Comparison of ENCODE assay signal across 8 cellular contexts in genomic region chr3:31533169-31533870, GRCh38. TPM values are rescaled to one million over a fixed set of nuclear protein-coding genes. Genes with fewer than 3 reads are reported as not detected.
A peak's percentile ranks its signal among the peaks of the same experiment; 100 is the strongest.
DNase-seq lines count a peak whose midpoint lies in the region; ATAC-seq and TF ChIP-seq lines count a peak whose summit lies in the region.

No MANE protein-coding gene starts in this region.

- no peak overlapping the region; the same call in 1 of the 2 replicates for H2AFZ ChIP-seq in OCI-LY7 (ENCODE audit: low read length)

- no peaks in the 10 kb centered on the region for H3K9me3 ChIP-seq in OCI-LY7 (ENCODE audit: low read length)
- no peaks in the 10 kb centered on the region for H3K9me3 ChIP-seq in gastroesophageal sphincter
- no peaks in the 10 kb centered on the region for H3K9me3 ChIP-seq in tibial nerve

- ATAC-seq in GM18498 (IDR thresholded peaks at IDR 0.05; ENCODE audit: unreplicated experiment) (peak; percentile 7), HG02759 (IDR thresholded peaks at IDR 0.05; ENCODE audit: unreplicated experiment) (peak; percentile 2), gastroesophageal sphincter (no peak), omental fat pad (ENCODE audit: low FRiP score) (peak; percentile 2), HG03565 (IDR thresholded peaks at IDR 0.05; ENCODE audit: unreplicated experiment) (no peak)

- CTCF ChIA-PET in OCI-LY7 (lab: Charles Lee; ENCODE audit: unreplicated experiment) = no interaction called here

- WGBS in gastroesophageal sphincter (ENCODE audit: low coverage in 1 of 2), 2 donors = 0% methylated on average over 1 to 12 of the region's 79 CpGs
- 0% methylated on average over 38 to 53 of the region's 79 CpGs for WGBS in tibial nerve, 2 donors

- TF ChIP-seq CTCF in OCI-LY7 (conservative IDR thresholded peaks at IDR 0.05; ENCODE audit: low read length) (peak; percentile 62), gastroesophageal sphincter (IDR thresholded peaks at IDR 0.05) (peak in 1 of 4 experiments; percentile 32), omental fat pad (IDR thresholded peaks at IDR 0.05) (no peak), tibial nerve (IDR thresholded peaks at IDR 0.05) (no peak)

- H3K27me3 ChIP-seq in gastroesophageal sphincter (no peaks in the 10 kb centered on the region), tibial nerve (no peaks in the 10 kb centered on the region)

- peak overlapping the region; percentile 92 for H3K27ac ChIP-seq in OCI-LY7 (ENCODE audit: low read depth, low read length, poor library complexity, severe bottlenecking)
- H3K27ac ChIP-seq in gastroesophageal sphincter = peak overlapping the region; percentile 80 to 99 (median 98)
- peak overlapping the region; percentile 89 to 99 (median 98) for H3K27ac ChIP-seq in tibial nerve

- H3K36me3 ChIP-seq in OCI-LY7 (ENCODE audit: insufficient read depth, low read length) = peaks cover 39% of the 10 kb centered on the region
- no peaks in the 10 kb centered on the region for H3K36me3 ChIP-seq in gastroesophageal sphincter
- no peaks in the 10 kb centered on the region for H3K36me3 ChIP-seq in tibial nerve

- intact Hi-C loops in OCI-LY7 (cut with micrococcal nuclease; ENCODE audit: unreplicated experiment) = loop anchor here (5.0 to 10.0 kb wide), 7 partner anchors 319 to 926 kb away; partner anchors contain the start of genes OSBPL10, TGFBR2 and ZNF860

- TF ChIP-seq EP300 in gastroesophageal sphincter (IDR thresholded peaks at IDR 0.05) = no peak
- no peak for TF ChIP-seq EP300 in tibial nerve (IDR thresholded peaks at IDR 0.05)

- DNase-seq in OCI-LY7 (ENCODE audit: low spot score) (peak; percentile 67), activated gamma-delta T cell (lab: John Stamatoyannopoulos, UW) (peak; percentile 52), omental fat pad (ENCODE audit: low spot score) (no peak), tibial nerve (ENCODE audit: low spot score in 2 of 2) (peak; percentile 20 to 44)

- peaks cover 41% of the 10 kb centered on the region for H4K20me1 ChIP-seq in OCI-LY7 (ENCODE audit: insufficient read depth, low read length)

- H3K79me2 ChIP-seq in OCI-LY7 (ENCODE audit: insufficient read depth, low read depth, low read length) = peaks cover 67% of the 10 kb centered on the region

- no peaks in the 10 kb centered on the region for H3K9me2 ChIP-seq in OCI-LY7 (ENCODE audit: insufficient read depth, low read length)

- no TSS peak for BruUV-seq in OCI-LY7 (replicated peaks; lab: Mats Ljungman, UMichigan)

- H3K4me1 ChIP-seq in OCI-LY7 (ENCODE audit: insufficient read depth, low read length, poor library complexity, severe bottlenecking) (peaks cover 27% of the 10 kb centered on the region), gastroesophageal sphincter (peaks cover 0 to 51% (median 4%) of the 10 kb centered on the region in 3 donors), tibial nerve (peaks cover 0 to 55% (median 22%) of the 10 kb centered on the region in 4 donors)

- peak overlapping the region; percentile 91 for H3K4me2 ChIP-seq in OCI-LY7 (ENCODE audit: low read length)

- no peak for TF ChIP-seq POLR2A in gastroesophageal sphincter (IDR thresholded peaks at IDR 0.05)
- TF ChIP-seq POLR2A in tibial nerve (IDR thresholded peaks at IDR 0.05) = no peak

- POLR2A ChIA-PET in OCI-LY7 (lab: Charles Lee) = interaction anchor here (0.6 to 5.6 kb wide), 25 partner anchors 7 to 925 kb away, joined by 3 to 54 read pairs (median 4); partner anchors contain the start of gene ZNF860

- H3K4me3 ChIP-seq in OCI-LY7 (ENCODE audit: low read depth, low read length, poor library complexity, severe bottlenecking) (peak overlapping the region; percentile 94), gastroesophageal sphincter (peak overlapping the region; percentile 53 to 90), tibial nerve (peak overlapping the region; percentile 80 to 93 (median 85))

RNA-seq across cellular contexts. Expression of gene STT3B, which starts 0.6 kb away (rescaled TPM):
- total RNA-seq in OCI-LY7 (2014; rRNA removed; shearing (Covaris generic)) = 65.7 and 93.5 TPM in 2 replicates
- total RNA-seq in OCI-LY7 (2022) = 122 and 123 TPM in 2 replicates
- 100 to 1,000 TPM in 2 of 4 donors, 10 to 100 TPM in 2; 75.4 to 107 (median 94.1) TPM for total RNA-seq in gastroesophageal sphincter
- total RNA-seq in omental fat pad = 100 to 1,000 TPM in 2 of 4 donors, 10 to 100 TPM in 2; 74.4 to 126 (median 97.5) TPM
- 100 to 1,000 TPM in 2 of 4 donors, 10 to 100 TPM in 2; 78.1 to 130 (median 94.8) TPM for total RNA-seq in tibial nerve

Comparison
In these comparisons a context has a peak if more than half of its experiments do, and no peak if none do; other contexts are left out.
1. ATAC-seq: peak in GM18498 (single experiment), HG02759 (single experiment) and omental fat pad (single experiment); none in gastroesophageal sphincter (single experiment) and HG03565 (single experiment).
2. Peak in every context shown above with its lines, with median percentiles within 50 percentile points of each other: H3K27ac ChIP-seq and H3K4me3 ChIP-seq.